Comparison of ENCODE assay signal across 1 cellular context in genomic region chr4:62431513-62431912, GRCh38.
TF ChIP-seq lines count a peak whose summit lies in the region.

No MANE protein-coding gene starts in this region.

TF ChIP-seq in GM12878, 131 proteins besides CTCF, POLR2A, EP300 and RAD21 (continued from another document):
- TF ChIP-seq IKZF2 (IDR thresholded peaks at IDR 0.05) (peak; percentile 54 to 55; a peak in 2 of 4 replicates), RELB (IDR thresholded peaks at IDR 0.05; ENCODE audit: low read depth) (peak; percentile 29; the same call in 1 of the 2 replicates)
